Comparison of ENCODE assay signal across 11 cellular contexts in the genomic region with DNA sequence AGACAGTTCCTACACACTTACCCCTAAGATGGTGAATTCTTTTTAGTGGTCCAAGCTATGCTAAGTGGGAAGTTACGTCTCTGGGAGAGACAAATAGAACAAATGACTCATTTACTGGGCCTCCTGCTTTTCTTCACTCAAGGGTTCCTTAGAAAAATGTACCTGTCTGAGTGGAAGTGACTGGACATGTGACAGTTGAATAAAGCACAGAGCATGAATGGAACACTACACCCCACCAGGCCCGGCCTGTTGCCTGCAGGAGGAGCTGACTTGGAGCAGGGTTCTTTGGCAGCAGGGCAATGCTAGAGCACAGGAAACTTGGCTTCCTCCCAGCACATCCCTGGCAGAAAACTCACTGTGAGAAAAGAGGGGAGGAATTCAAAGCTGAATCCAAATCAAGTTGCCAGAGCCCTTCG.
DNase-seq lines count a peak whose midpoint lies in the region; ATAC-seq and TF ChIP-seq lines count a peak whose summit lies in the region.
"Had no signal": no experiment of that assay in that cellular context is flagged by ENCODE, and none has a peak within 500 bp of the region (broad histone marks: within the 10 kb centered on the region; RNA-seq: fewer than 3 reads in every experiment).

No MANE protein-coding gene starts in this region.

- ATAC-seq in left colon (no peak), thoracic aorta (ENCODE audit: insufficient number of reproducible peaks, low FRiP score, low read depth) (no peak), GM21528 (IDR thresholded peaks at IDR 0.05; ENCODE audit: low FRiP score, unreplicated experiment) (no peak), HG03457 (IDR thresholded peaks at IDR 0.05; ENCODE audit: unreplicated experiment) (no peak), GM18870 (IDR thresholded peaks at IDR 0.05; ENCODE audit: unreplicated experiment) (no peak)

- H3K4me3 ChIP-seq in coronary artery, result no peak overlapping the region
- H3K4me3 ChIP-seq in thoracic aorta, result no peak overlapping the region

- H3K9me3 ChIP-seq in thoracic aorta, result no peaks in the 10 kb centered on the region

- no peaks in the 10 kb centered on the region for H3K27me3 ChIP-seq in thoracic aorta (replicated peaks; ENCODE audit: insufficient read depth)

- DNase-seq in NCI-H1694 treated with DMSO at 0.1 percent for 48 hours (lab: John Stamatoyannopoulos, UW) (peak; percentile 29), coronary artery (ENCODE audit: low spot score) (peak; percentile 75), left colon (peak; percentile 24 to 54), thoracic aorta (ENCODE audit: low spot score) (peak; percentile 2), NCI-H526 treated with DMSO at 0.1 percent for 48 hours (lab: John Stamatoyannopoulos, UW) (no peak)
- DNase-seq: NCI-H748 treated with DMSO at 0.1 percent for 48 hours; stimulated activated CD4-positive, alpha-beta T cell treated with anti-CD3 and anti-CD28 coated beads, Interleukin-4, amount 100 ng/mL, for 1 hour had no signal

- TF ChIP-seq CTCF in coronary artery (IDR thresholded peaks at IDR 0.05), result no peak
- TF ChIP-seq CTCF in thoracic aorta (IDR thresholded peaks at IDR 0.05), result no peak

- intact Hi-C loops in left colon (cut with DNase I, micrococcal nuclease), result no loop called here

- no peaks in the 10 kb centered on the region for H3K36me3 ChIP-seq in thoracic aorta

- peaks cover 11 to 12% of the 10 kb centered on the region in 2 donors for H3K4me1 ChIP-seq in thoracic aorta (ENCODE audit: control insufficient read depth in 1 of 2, low read depth in 2 of 2)

- no peak overlapping the region for H3K27ac ChIP-seq in coronary artery
- no peak overlapping the region for H3K27ac ChIP-seq in thoracic aorta
- H3K27ac ChIP-seq: HL-60 had no signal
